1 cellular context compared by ENCODE assay signal in genomic region chr17:81854974-81855774, GRCh38.
A peak's percentile ranks its signal among the peaks of the same experiment; 100 is the strongest.
TF ChIP-seq lines count a peak whose summit lies in the region.

No MANE protein-coding gene starts in this region.

TF ChIP-seq in GM12878, 131 proteins besides CTCF, POLR2A, EP300 and RAD21:
- no peak for TF ChIP-seq ZBED1 (IDR thresholded peaks at IDR 0.05; ENCODE audit: borderline replicate concordance)
- TF ChIP-seq POLR2AphosphoS2 (IDR thresholded peaks at IDR 0.05; ENCODE audit: low read depth, low read length), result 0 out of 2 replicates have a peak, but pooled peaks have one; percentile 36
- no peak for TF ChIP-seq BACH1 (IDR thresholded peaks at IDR 0.05; ENCODE audit: borderline replicate concordance)
- no peak for TF ChIP-seq SKIL (IDR thresholded peaks at IDR 0.05; ENCODE audit: low read depth, poor library complexity, severe bottlenecking)
